7 cellular contexts compared by ENCODE assay signal in the genomic region with DNA sequence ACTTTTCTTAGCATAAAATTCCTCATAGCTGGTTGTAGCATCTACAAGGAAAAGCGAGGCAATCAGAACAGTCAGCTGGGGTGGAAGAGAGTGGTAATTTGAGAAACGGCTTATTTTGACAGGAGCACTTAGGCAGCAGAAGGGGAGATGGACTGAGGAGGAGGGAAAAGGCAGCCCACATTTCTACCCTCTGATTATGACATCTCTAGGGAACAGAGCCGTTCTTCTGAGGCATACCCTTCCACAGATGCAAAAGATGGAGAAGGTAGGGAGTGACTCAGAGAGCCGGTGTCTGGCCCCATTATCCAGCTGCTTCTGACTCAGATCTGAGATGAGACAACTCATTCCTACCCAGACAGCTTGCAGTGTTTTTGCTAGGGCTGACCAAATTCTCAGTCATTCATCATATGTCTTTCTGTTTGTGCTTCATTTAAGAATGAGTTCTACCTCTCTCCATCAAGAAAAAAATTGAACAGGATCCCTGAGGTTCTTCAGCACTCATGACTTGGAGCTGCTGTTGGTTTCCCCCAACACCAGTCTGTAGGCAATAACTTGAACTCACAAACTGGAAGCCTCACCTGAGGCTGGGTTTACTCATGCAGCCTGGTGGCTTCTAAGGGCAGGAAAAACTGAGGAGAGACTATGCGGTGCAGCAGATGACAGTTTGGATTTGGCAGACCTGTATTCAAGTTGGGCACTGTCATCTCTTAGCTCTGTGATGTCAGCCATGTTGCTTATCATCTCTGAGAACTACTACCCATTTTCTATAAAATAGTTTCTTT. TPM values are rescaled to one million over a fixed set of nuclear protein-coding genes. Genes with fewer than 3 reads are reported as not detected.
DNase-seq lines count a peak whose midpoint lies in the region; ATAC-seq lines count a peak whose summit lies in the region.

No MANE protein-coding gene starts in this region.

- intact Hi-C loops in sciatic nerve (cut with DNase I): no loop called here

- H3K36me3 Mint-ChIP-seq in activated naive CD4-positive, alpha-beta T cell treated with anti-CD3 and anti-CD28 coated beads, Interleukin-2, amount 50 U/mL, for 72 hours: no peaks in the 10 kb centered on the region

- DNase-seq in activated naive CD4-positive, alpha-beta T cell treated with anti-CD3 and anti-CD28 coated beads, Interleukin-2, amount 50 U/mL, for 72 hours (ENCODE audit: low spot score in 2 of 2): peak in 1 of 2 donors; percentile 29
- DNase-seq in non-pigmented ciliary epithelial cell (ENCODE audit: low read depth): peak; percentile 83
- DNase-seq in GM19238 (ENCODE audit: insufficient read length, low spot score): no peak
- DNase-seq in sciatic nerve (ENCODE audit: low spot score): no peak
- no peak for DNase-seq in stimulated activated naive CD4-positive, alpha-beta T cell (lab: John Stamatoyannopoulos, UW)

- no peaks in the 10 kb centered on the region for H3K9me3 Mint-ChIP-seq in activated naive CD4-positive, alpha-beta T cell treated with anti-CD3 and anti-CD28 coated beads, Interleukin-2, amount 50 U/mL, for 72 hours

- peak; percentile 68 for ATAC-seq in GM18511 (IDR thresholded peaks at IDR 0.05; ENCODE audit: unreplicated experiment)
- ATAC-seq in HG02870 (IDR thresholded peaks at IDR 0.05; ENCODE audit: unreplicated experiment): peak; percentile 95
- peak; percentile 89 to 99 for ATAC-seq in activated naive CD4-positive, alpha-beta T cell treated with anti-CD3 and anti-CD28 coated beads, Interleukin-2, amount 50 U/mL, for 72 hours
- ATAC-seq in sciatic nerve: no peak

- peak overlapping the region in 1 of 2 donors; percentile 44 for H3K27ac Mint-ChIP-seq in activated naive CD4-positive, alpha-beta T cell treated with anti-CD3 and anti-CD28 coated beads, Interleukin-2, amount 50 U/mL, for 72 hours

RNA-seq across cellular contexts. Expression of gene SEC11C, which starts 15.9 kb away (rescaled TPM):
- 10 to 100 TPM; 33.8 to 52.9 TPM for total RNA-seq in activated naive CD4-positive, alpha-beta T cell treated with anti-CD3 and anti-CD28 coated beads, Interleukin-2, amount 50 U/mL, for 72 hours
- 41.1 TPM for total RNA-seq in sciatic nerve
